Comparison of ENCODE assay signal across 17 cellular contexts in the genomic region with DNA sequence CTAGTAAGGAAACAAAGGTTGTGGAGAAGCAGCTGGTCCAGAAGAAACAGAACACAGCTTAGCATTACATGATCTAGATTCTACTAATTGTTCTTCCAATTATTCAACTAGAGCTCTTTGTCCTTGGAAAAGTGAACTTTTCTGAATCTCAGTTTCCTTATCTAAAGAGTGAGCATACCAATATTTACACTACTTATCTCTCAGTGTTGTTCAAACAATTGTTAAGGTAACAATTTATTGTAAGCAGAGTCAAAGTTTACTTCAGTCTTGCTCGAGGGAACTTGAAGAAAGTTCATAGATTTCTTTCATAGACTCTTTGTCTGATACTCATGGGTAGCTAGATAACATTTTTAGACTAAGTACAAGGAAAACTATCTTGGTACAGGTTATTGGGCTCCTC. TPM values are rescaled to one million over a fixed set of nuclear protein-coding genes. Genes with fewer than 3 reads are reported as not detected.
DNase-seq lines count a peak whose midpoint lies in the region; ATAC-seq, FAIRE-seq and TF ChIP-seq lines count a peak whose summit lies in the region.
"Had no signal": no experiment of that assay in that cellular context is flagged by ENCODE, and none has a peak within 500 bp of the region (broad histone marks: within the 10 kb centered on the region; RNA-seq: fewer than 3 reads in every experiment).

No MANE protein-coding gene starts in this region.

- no peak overlapping the region for H3K4me2 ChIP-seq in Loucy (ENCODE audit: low read depth, low read length, poor library complexity, severe bottlenecking)
- H3K4me2 ChIP-seq: GM23338 had no signal

- no peak for TF ChIP-seq CTCF in 22Rv1 (IDR thresholded peaks at IDR 0.05)
- no peak for TF ChIP-seq CTCF in Loucy (conservative IDR thresholded peaks at IDR 0.05; ENCODE audit: low read length)
- TF ChIP-seq CTCF in pancreas (IDR thresholded peaks at IDR 0.05) = no peak

- H3F3A ChIP-seq in Loucy (ENCODE audit: low read depth) = no peaks in the 10 kb centered on the region

- FAIRE-seq in pancreas (lab: Jason Lieb, UNC) = no peak
- FAIRE-seq: GM12878, GM18507 had no signal

- peak overlapping the region; percentile 53; the same call in 1 of the 2 replicates for H2AFZ ChIP-seq in Loucy (ENCODE audit: low read length)
- H2AFZ ChIP-seq: GM23338 had no signal

- peak; percentile 97 for ATAC-seq in left colon
- peak; percentile 67 to 96 (median 88) for ATAC-seq in pancreas
- no peak for ATAC-seq in HG03571 (IDR thresholded peaks at IDR 0.05; ENCODE audit: unreplicated experiment)
- ATAC-seq: GM12878, GM23338 had no signal

- no peaks in the 10 kb centered on the region for H3K79me2 ChIP-seq in Loucy (ENCODE audit: insufficient read depth, low read length)

- H3K27ac ChIP-seq in 22Rv1 (peak overlapping the region; percentile 18), pancreas (peak overlapping the region in 2 of 4 donors; percentile 10 to 41)
- H3K27ac ChIP-seq: HL-60 had no signal

- no peak overlapping the region for H3K9ac ChIP-seq in Loucy (ENCODE audit: low read depth, low read length, poor library complexity, severe bottlenecking)

- intact Hi-C loops in left colon (cut with DNase I, micrococcal nuclease) (no loop called here), pancreas (cut with DNase I) (no loop called here)

- H3K4me3 ChIP-seq in Loucy (ENCODE audit: low read length, poor library complexity, severe bottlenecking) (no peak overlapping the region), pancreas (no peak overlapping the region)
- H3K4me3 ChIP-seq: GM12878, GM23338 had no signal

- DNase-seq in left colon (no peak), pancreas (no peak), T-helper 9 cell (no peak)
- DNase-seq in activated CD4-positive, CD25-positive, alpha-beta regulatory T cell (lab: John Stamatoyannopoulos, UW) = no peak
- DNase-seq: ACHN; C1 segment of cervical spinal cord; CD4-positive, alpha-beta T cell; DMS79; H9; IMR-90 had no signal

- no peaks in the 10 kb centered on the region for H3K9me2 ChIP-seq in Loucy (replicated peaks; ENCODE audit: low read depth, low read length)

- H3K4me1 ChIP-seq in Loucy (ENCODE audit: insufficient read depth, low read length, poor library complexity, severe bottlenecking) = no peaks in the 10 kb centered on the region
- peaks cover 0 to 5% (median 0%) of the 10 kb centered on the region in 3 donors for H3K4me1 ChIP-seq in pancreas

- no peaks in the 10 kb centered on the region for H4K20me1 ChIP-seq in Loucy (ENCODE audit: insufficient read depth, low read length, poor library complexity, severe bottlenecking)

- no peaks in the 10 kb centered on the region for H3K27me3 ChIP-seq in Loucy (ENCODE audit: insufficient read depth, low read length, poor library complexity, severe bottlenecking)
- no peaks in the 10 kb centered on the region for H3K27me3 ChIP-seq in pancreas

- no peaks in the 10 kb centered on the region for H3K36me3 ChIP-seq in Loucy (ENCODE audit: insufficient read depth, low read length)
- no peaks in the 10 kb centered on the region for H3K36me3 ChIP-seq in pancreas

- WGBS in pancreas, 2 donors = 7 to 14% methylated on average over 1 of the region's 1 CpG

- H3K9me3 ChIP-seq in Loucy (ENCODE audit: insufficient read depth, low read depth, low read length) = no peaks in the 10 kb centered on the region
- H3K9me3 ChIP-seq in pancreas = no peaks in the 10 kb centered on the region

RNA-seq across cellular contexts. Expression of gene TRIM24, which starts 42.2 kb away (rescaled TPM):
- total RNA-seq in left colon (10 to 100 TPM; 20.0 to 20.3 TPM), pancreas (10 to 100 TPM; 10.6 to 19.2 (median 13.4) TPM)
- 1 to 10 TPM; 4.4 to 5.4 TPM for polyA plus RNA-seq in pancreas
